In genomic region chr9:37034938-37035471, GRCh38 we compare ENCODE assay signal across 11 cellular contexts. TPM values are rescaled to one million over a fixed set of nuclear protein-coding genes. Genes with fewer than 3 reads are reported as not detected.
DNase-seq lines count a peak whose midpoint lies in the region; ATAC-seq and TF ChIP-seq lines count a peak whose summit lies in the region.
"Had no signal": no experiment of that assay in that cellular context is flagged by ENCODE, and none has a peak within 500 bp of the region (broad histone marks: within the 10 kb centered on the region; RNA-seq: fewer than 3 reads in every experiment).

No MANE protein-coding gene starts in this region.

- H2AFZ ChIP-seq in PC-3 (ENCODE audit: low read length): 0 out of 2 replicates have a peak overlapping the region, but pooled peaks have one; percentile 78

- H3K79me2 ChIP-seq in PC-3 (ENCODE audit: low read length): no peaks in the 10 kb centered on the region

- H3K9me3 ChIP-seq in BLaER1 (no peaks in the 10 kb centered on the region), ES-I3 (ENCODE audit: control insufficient read depth, insufficient read depth, low read length) (no peaks in the 10 kb centered on the region; the same call in 1 of the 2 replicates), PC-3 (ENCODE audit: low read length) (no peaks in the 10 kb centered on the region), iPS-18c (ENCODE audit: control insufficient read depth, insufficient read depth, low read length) (no peaks in the 10 kb centered on the region), A673 (ENCODE audit: low read depth, low read length, poor library complexity, severe bottlenecking) (no peaks in the 10 kb centered on the region), BE2C (no peaks in the 10 kb centered on the region)

- peaks cover 100% of the 10 kb centered on the region for H3K27me3 ChIP-seq in BLaER1
- peaks cover 14% of the 10 kb centered on the region for H3K27me3 ChIP-seq in PC-3 (ENCODE audit: low read length)
- H3K27me3 ChIP-seq in A673 (replicated peaks; ENCODE audit: insufficient read depth, low read depth, low read length, poor library complexity): no peaks in the 10 kb centered on the region
- H3K27me3 ChIP-seq in BE2C: no peaks in the 10 kb centered on the region

- H3K36me3 ChIP-seq in BLaER1: no peaks in the 10 kb centered on the region
- H3K36me3 ChIP-seq in ES-I3 (ENCODE audit: insufficient read depth, low read length): no peaks in the 10 kb centered on the region
- H3K36me3 ChIP-seq in PC-3 (ENCODE audit: low read depth, low read length): no peaks in the 10 kb centered on the region
- H3K36me3 ChIP-seq in A673 (ENCODE audit: insufficient read depth, low read length, poor library complexity, severe bottlenecking): no peaks in the 10 kb centered on the region
- no peaks in the 10 kb centered on the region for H3K36me3 ChIP-seq in BE2C

- intact Hi-C loops in PC-3 (cut with micrococcal nuclease): no loop called here
- intact Hi-C loops in A673 (cut with micrococcal nuclease; ENCODE audit: unreplicated experiment): no loop called here

- H3K4me3 ChIP-seq in BLaER1 (peak overlapping the region; percentile 88), PC-3 (ENCODE audit: low read length) (peak overlapping the region; percentile 64; the same call in 1 of the 2 replicates), iPS-18c (ENCODE audit: insufficient read depth, low read depth, low read length) (peak overlapping the region; percentile 62), A673 (ENCODE audit: low read depth, low read length, poor library complexity, severe bottlenecking) (no peak overlapping the region), BE2C (ENCODE audit: low read depth, low read length) (no peak overlapping the region)
- H3K4me3 ChIP-seq: SK-N-MC had no signal

- CTCF ChIA-PET in PC-3 (lab: Charles Lee) (no interaction called here), A673 (lab: Charles Lee) (no interaction called here)

- H4K20me1 ChIP-seq in BLaER1 (peaks cover 86% of the 10 kb centered on the region), PC-3 (ENCODE audit: low read length) (no peaks in the 10 kb centered on the region)

- TF ChIP-seq CTCF in PC-3 (conservative IDR thresholded peaks at IDR 0.05; ENCODE audit: low read depth, low read length): 0 out of 2 replicates have a peak, but pooled peaks have one; percentile 11
- TF ChIP-seq CTCF in A673 (conservative IDR thresholded peaks at IDR 0.05; ENCODE audit: low read depth, low read length): no peak
- no peak for TF ChIP-seq CTCF in BE2C (IDR thresholded peaks at IDR 0.05; ENCODE audit: low read depth, low read length)

- H3K9ac ChIP-seq in BLaER1 (peak overlapping the region; percentile 96), ES-I3 (ENCODE audit: low read depth, low read length) (peak overlapping the region; percentile 70), PC-3 (ENCODE audit: low read length) (no peak overlapping the region)

- H3K27ac ChIP-seq in BLaER1 (peak overlapping the region; percentile 98), PC-3 (ENCODE audit: low read length) (no peak overlapping the region), A673 (ENCODE audit: low read depth, low read length, poor library complexity, severe bottlenecking) (no peak overlapping the region)
- H3K27ac ChIP-seq: SK-N-MC had no signal

- H3F3A ChIP-seq in PC-3 (ENCODE audit: low read length, unreplicated experiment): no peaks in the 10 kb centered on the region

- no peaks in the 10 kb centered on the region for H3K9me2 ChIP-seq in PC-3 (replicated peaks; ENCODE audit: low read length)

- DNase-seq in PC-3 (no peak), A673 (ENCODE audit: low spot score) (no peak), cerebellum (ENCODE audit: low spot score) (no peak), BE2C (no peak)

- ATAC-seq in PC-3 (no peak), HG02798 (IDR thresholded peaks at IDR 0.05; ENCODE audit: poor library complexity, unreplicated experiment) (no peak)

- H3K4me2 ChIP-seq in BLaER1 (peak overlapping the region; percentile 88), PC-3 (ENCODE audit: low read length) (peak overlapping the region; percentile 90)

- POLR2A ChIA-PET in PC-3 (lab: Charles Lee; ENCODE audit: unreplicated experiment) (no interaction called here), A673 (lab: Charles Lee; ENCODE audit: low non-redundant PET) (no interaction called here)

- no TSS peak for BruUV-seq in PC-3 (replicated peaks; lab: Mats Ljungman, UMichigan)
- no TSS peak for BruUV-seq in A673 (replicated peaks; lab: Mats Ljungman, UMichigan)

- H3K4me1 ChIP-seq in BLaER1 (peaks cover 27% of the 10 kb centered on the region), ES-I3 (ENCODE audit: insufficient read depth, low read length) (peaks cover under 1% of the 10 kb centered on the region; the same call in 1 of the 2 replicates), PC-3 (ENCODE audit: insufficient read depth, low read length) (no peaks in the 10 kb centered on the region), A673 (ENCODE audit: insufficient read depth, low read length, poor library complexity, severe bottlenecking) (peaks cover 12% of the 10 kb centered on the region), BE2C (no peaks in the 10 kb centered on the region)

RNA-seq across cellular contexts. Expression of gene PAX5, which starts 0.9 kb away (rescaled TPM):
- total RNA-seq in PC-3 (2014; rRNA removed) (0.52 TPM in 1 of 2 replicates, not detected in the other), A673 (2021) (3.3 and 5.5 TPM in 2 replicates), cerebellum (0.64 TPM)
- polyA plus RNA-seq in BE2C (2012; ENCODE audit: insufficient read depth, insufficient read length, low read depth): 13.1 TPM
- total RNA-seq: fibroblast of villous mesenchyme, renal cortical epithelial cell had no signal

Comparison
In these comparisons a context has a peak if more than half of its experiments do, and no peak if none do; other contexts are left out.
1. H3K4me3 ChIP-seq: peak in BLaER1 (single experiment), PC-3 (single experiment) and iPS-18c (single experiment); none in A673 (single experiment) and BE2C (single experiment).